15 cellular contexts compared by ENCODE assay signal in the genomic region with DNA sequence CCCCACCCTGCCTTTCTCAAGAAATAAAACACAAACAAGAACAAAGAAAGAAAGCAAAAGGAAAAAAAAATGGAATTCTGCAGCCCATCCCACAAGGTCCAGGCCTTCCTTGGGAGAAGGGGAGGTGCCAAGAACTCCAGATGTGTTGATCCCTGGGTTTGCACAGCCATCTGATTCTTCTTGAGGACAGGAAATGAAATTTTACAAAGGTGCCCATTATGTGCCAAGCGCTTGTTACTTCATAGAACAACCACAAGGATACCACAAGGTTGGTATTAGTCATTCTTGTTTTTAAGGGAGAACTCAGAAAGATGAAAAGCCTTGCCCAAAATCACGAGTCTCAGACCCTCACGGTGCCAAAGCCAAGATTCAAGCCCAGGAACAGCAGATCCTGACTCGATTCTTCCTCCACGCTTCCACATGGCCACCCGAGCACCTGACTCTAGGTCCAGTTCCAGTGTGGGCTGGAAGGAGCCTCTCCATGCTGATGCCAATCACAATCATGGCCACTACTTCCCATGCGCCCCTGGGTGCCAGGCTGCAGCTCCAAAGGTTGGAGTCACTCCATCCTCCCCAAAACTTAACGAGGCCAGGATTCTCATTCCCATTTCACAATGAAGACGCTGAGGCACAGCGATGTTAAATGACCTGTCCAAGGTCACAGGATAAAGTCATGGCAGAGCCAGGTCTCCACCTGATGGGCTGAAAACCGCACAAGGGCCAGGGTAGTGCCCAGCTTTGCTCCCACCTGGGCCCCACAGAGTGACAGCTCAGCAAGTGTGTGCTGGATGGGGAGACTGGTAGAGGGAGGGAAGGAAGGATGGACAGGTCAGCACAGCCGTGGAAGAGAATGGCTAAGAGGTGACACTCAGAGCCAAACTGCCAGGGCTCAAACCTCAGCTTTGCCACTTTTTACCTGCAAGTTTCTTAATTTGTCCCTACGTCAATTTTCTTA.
DNase-seq lines count a peak whose midpoint lies in the region; ATAC-seq, FAIRE-seq and TF ChIP-seq lines count a peak whose summit lies in the region.
"Had no signal": no experiment of that assay in that cellular context is flagged by ENCODE, and none has a peak within 500 bp of the region (broad histone marks: within the 10 kb centered on the region; RNA-seq: fewer than 3 reads in every experiment).

No MANE protein-coding gene starts in this region.

- ATAC-seq in naive thymus-derived CD4-positive, alpha-beta T cell = peak; percentile 29
- ATAC-seq in GM19023 (IDR thresholded peaks at IDR 0.05; ENCODE audit: unreplicated experiment) = no peak

- H3K27me3 ChIP-seq in naive thymus-derived CD4-positive, alpha-beta T cell (ENCODE audit: control insufficient read depth in 2 of 2, insufficient read depth in 2 of 2, low read length in 2 of 2) = no peaks in the 10 kb centered on the region
- H3K27me3 ChIP-seq: adrenal gland, upper lobe of right lung had no signal

- CTCF ChIA-PET in naive thymus-derived CD4-positive, alpha-beta T cell (lab: Charles Lee) = interaction anchor here (0.5 to 1.5 kb wide), 6 partner anchors 9 to 687 kb away, joined by 3 to 6 read pairs (median 4); no protein-coding TSS in a partner anchor

- POLR2A ChIA-PET in naive thymus-derived CD4-positive, alpha-beta T cell (lab: Charles Lee) = no interaction called here

- H3K4me3 Mint-ChIP-seq in naive thymus-derived CD4-positive, alpha-beta T cell = peak overlapping the region in 1 of 10 donors; percentile 45
- H3K4me3 Mint-ChIP-seq: endodermal cell had no signal

- H3K9me3 ChIP-seq in naive thymus-derived CD4-positive, alpha-beta T cell (ENCODE audit: control insufficient read depth in 2 of 3, low read length in 3 of 3) = no peaks in the 10 kb centered on the region
- H3K9me3 ChIP-seq: adrenal gland, upper lobe of right lung had no signal

- peak overlapping the region in 2 of 9 donors; percentile 7 to 26 for H3K27ac Mint-ChIP-seq in naive thymus-derived CD4-positive, alpha-beta T cell
- H3K27ac Mint-ChIP-seq: endodermal cell had no signal

- FAIRE-seq in GM19239 (lab: Jason Lieb, UNC) = no peak
- FAIRE-seq: H1 had no signal

- H3K27me3 Mint-ChIP-seq in naive thymus-derived CD4-positive, alpha-beta T cell = peaks cover 0 to 5% (median 0%) of the 10 kb centered on the region in 5 donors

- peaks cover 0 to 11% (median 9%) of the 10 kb centered on the region in 7 donors for H3K4me1 Mint-ChIP-seq in naive thymus-derived CD4-positive, alpha-beta T cell

- TF ChIP-seq CTCF in astrocyte of the spinal cord (IDR thresholded peaks at IDR 0.05; ENCODE audit: low read depth, low read length) = no peak

- H3K36me3 Mint-ChIP-seq in naive thymus-derived CD4-positive, alpha-beta T cell = no peaks in the 10 kb centered on the region

- H3K4me3 ChIP-seq in astrocyte of the spinal cord (ENCODE audit: low read depth, low read length) = no peak overlapping the region
- no peak overlapping the region for H3K4me3 ChIP-seq in naive thymus-derived CD4-positive, alpha-beta T cell (ENCODE audit: low read length)
- H3K4me3 ChIP-seq: adrenal gland, skin epidermis, upper lobe of right lung had no signal

- H3K4me1 ChIP-seq in naive thymus-derived CD4-positive, alpha-beta T cell (ENCODE audit: control insufficient read depth in 2 of 2, insufficient read depth in 2 of 2, low read length in 2 of 2) = peaks cover 0 to 15% of the 10 kb centered on the region in 2 donors

- H3K36me3 ChIP-seq in naive thymus-derived CD4-positive, alpha-beta T cell (ENCODE audit: control insufficient read depth in 2 of 3, insufficient read depth in 3 of 3, low read length in 3 of 3) = no peaks in the 10 kb centered on the region
- H3K36me3 ChIP-seq: adrenal gland, upper lobe of right lung had no signal

- in situ Hi-C loops in astrocyte of the spinal cord (cut with HindIII; ENCODE audit: low sequenced_read_pairs) = no loop called here

- DNase-seq in COLO829 (ENCODE audit: low spot score) = peak; percentile 99
- peak; percentile 63 for DNase-seq in MV-4-11 (lab: John Stamatoyannopoulos, UW)
- peak; percentile 36 for DNase-seq in astrocyte of the spinal cord (ENCODE audit: low read depth, low spot score)
- DNase-seq in naive thymus-derived CD4-positive, alpha-beta T cell = peak in 1 of 9 donors; percentile 15
- DNase-seq in C1 segment of cervical spinal cord (lab: John Stamatoyannopoulos, UW) = no peak
- no peak for DNase-seq in GM19239 (ENCODE audit: insufficient read length, low spot score)
- no peak for DNase-seq in NCI-H2107 treated with DMSO at 0.1 percent for 48 hours (lab: John Stamatoyannopoulos, UW; ENCODE audit: unreplicated experiment)
- DNase-seq: NCI-H510A had no signal

- intact Hi-C loops in naive thymus-derived CD4-positive, alpha-beta T cell (cut with micrococcal nuclease) = loop anchor here (2.0 to 10.0 kb wide), 3 partner anchors 733 to 1697 kb away; no protein-coding TSS in a partner anchor

- no peaks in the 10 kb centered on the region for H3K9me3 Mint-ChIP-seq in naive thymus-derived CD4-positive, alpha-beta T cell
- H3K9me3 Mint-ChIP-seq: endodermal cell had no signal

- no peak overlapping the region for H3K27ac ChIP-seq in naive thymus-derived CD4-positive, alpha-beta T cell (ENCODE audit: low read depth, low read length)
- H3K27ac ChIP-seq: adrenal gland, KMS-11, upper lobe of right lung had no signal

Comparison
In these comparisons a context has a peak if more than half of its experiments do, and no peak if none do; other contexts are left out.
1. DNase-seq: peak in COLO829 (single experiment), MV-4-11 (single experiment) and astrocyte of the spinal cord (single experiment); none in C1 segment of cervical spinal cord (0 of 14), GM19239 (single experiment) and NCI-H2107 treated with DMSO at 0.1 percent for 48 hours (single experiment).